Comparison of ENCODE assay signal across 8 cellular contexts in the genomic region with DNA sequence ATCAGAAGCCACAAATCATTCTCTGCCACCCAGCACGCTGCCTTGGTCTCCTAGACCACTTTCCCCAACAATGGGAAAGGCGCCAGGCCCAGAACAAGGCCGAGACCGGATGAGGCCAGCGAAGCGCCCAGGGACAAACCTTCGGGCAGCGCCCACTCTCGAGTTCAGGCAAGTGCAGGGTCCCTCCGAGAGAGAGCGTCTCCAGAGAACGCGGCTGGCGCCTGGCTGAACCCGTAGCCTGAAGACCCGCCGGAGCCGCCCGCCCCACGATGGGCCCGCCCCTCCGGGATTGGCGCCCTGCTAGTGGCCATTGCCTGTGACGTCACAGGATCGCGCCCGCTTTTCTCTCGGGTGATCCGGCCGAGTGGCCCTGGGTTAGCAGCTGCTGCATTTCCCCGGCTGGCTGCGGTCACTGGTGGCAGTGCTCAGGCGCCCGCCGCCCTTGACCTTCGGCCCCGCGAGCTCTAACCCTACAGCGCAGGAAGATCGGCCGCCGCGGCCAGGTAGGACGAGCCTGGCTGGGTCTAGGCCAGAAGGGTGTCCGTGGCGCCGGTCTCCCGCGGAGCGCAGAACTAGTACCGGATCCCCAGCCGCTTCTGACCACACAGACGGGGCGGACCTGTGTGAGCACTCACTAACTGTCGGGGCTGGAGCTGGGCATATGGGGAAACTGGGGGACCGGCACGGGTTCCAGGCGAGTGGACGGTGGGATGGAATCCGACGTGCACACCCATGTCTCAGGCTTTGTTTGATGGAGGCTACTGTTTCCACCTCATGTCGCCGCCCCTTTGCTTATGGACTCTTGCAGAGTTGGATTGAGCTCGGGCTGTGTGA. TPM values are rescaled to one million over a fixed set of nuclear protein-coding genes. Genes with fewer than 3 reads are reported as not detected.
DNase-seq lines count a peak whose midpoint lies in the region; ATAC-seq and TF ChIP-seq lines count a peak whose summit lies in the region.

A gene with protein sequence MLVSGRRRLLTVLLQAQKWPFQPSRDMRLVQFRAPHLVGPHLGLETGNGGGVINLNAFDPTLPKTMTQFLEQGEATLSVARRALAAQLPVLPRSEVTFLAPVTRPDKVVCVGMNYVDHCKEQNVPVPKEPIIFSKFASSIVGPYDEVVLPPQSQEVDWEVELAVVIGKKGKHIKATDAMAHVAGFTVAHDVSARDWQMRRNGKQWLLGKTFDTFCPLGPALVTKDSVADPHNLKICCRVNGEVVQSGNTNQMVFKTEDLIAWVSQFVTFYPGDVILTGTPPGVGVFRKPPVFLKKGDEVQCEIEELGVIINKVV (plus strand): TSS at position 339 of the 834 bp plus-strand sequence. CDS start 2,851 bp downstream, outside the sequence.

- TF ChIP-seq POLR2A in breast epithelium (IDR thresholded peaks at IDR 0.05) = peak; percentile 45

- POLR2A ChIA-PET in AG04450 (lab: Yijun Ruan, JAX) = no interaction called here

- peak; percentile 52 for DNase-seq in AG04450 (ENCODE audit: low read depth, low spot score)
- DNase-seq in NCI-H2227 (lab: John Stamatoyannopoulos, UW; ENCODE audit: unreplicated experiment) = peak; percentile 94
- DNase-seq in WERI-Rb-1 = peak; percentile 96
- peak; percentile 94 to 98 for DNase-seq in breast epithelium (ENCODE audit: low spot score in 2 of 2)

- H3K36me3 ChIP-seq in WERI-Rb-1 = peaks cover 4% of the 10 kb centered on the region; the same call in 1 of the 2 replicates
- H3K36me3 ChIP-seq in breast epithelium = no peaks in the 10 kb centered on the region

- CTCF ChIA-PET in AG04450 (lab: Charles Lee) = interaction anchor here (0.9 to 4.1 kb wide), 8 partner anchors 8 to 326 kb away, joined by 3 to 45 read pairs (median 5); no protein-coding TSS in a partner anchor

- peaks cover 0 to 4% of the 10 kb centered on the region in 2 donors for H3K4me1 ChIP-seq in breast epithelium

- TF ChIP-seq CTCF in AG04450 (IDR thresholded peaks at IDR 0.05; ENCODE audit: low read depth, low read length) (no peak), WERI-Rb-1 (IDR thresholded peaks at IDR 0.05; ENCODE audit: low read depth, low read length) (no peak), breast epithelium (IDR thresholded peaks at IDR 0.05) (no peak)

- peak within 1 kb of the TSS; percentile 97 for H3K4me3 ChIP-seq in AG04450 (ENCODE audit: low read depth, low read length)
- peak within 1 kb of the TSS; percentile 89 for H3K4me3 ChIP-seq in WERI-Rb-1 (ENCODE audit: low read depth, low read length)
- peak within 1 kb of the TSS; percentile 72 to 95 (median 78) for H3K4me3 ChIP-seq in breast epithelium
- H3K4me3 ChIP-seq in iPS-18c (ENCODE audit: insufficient read depth, low read depth, low read length) = peak within 1 kb of the TSS; percentile 99
- peak within 1 kb of the TSS; percentile 60 to 97 (median 88) for H3K4me3 ChIP-seq in skin epidermis

- peak; percentile 95 for ATAC-seq in GM18909 (IDR thresholded peaks at IDR 0.05; ENCODE audit: poor library complexity, unreplicated experiment)
- peak; percentile 93 for ATAC-seq in HG03159 (IDR thresholded peaks at IDR 0.05; ENCODE audit: unreplicated experiment)

- H3K9me3 ChIP-seq in AG04450 (ENCODE audit: control insufficient read depth, insufficient read depth, low read length) = peaks cover 3% of the 10 kb centered on the region; the same call in 1 of the 2 replicates
- H3K9me3 ChIP-seq in WERI-Rb-1 (ENCODE audit: severe bottlenecking) = no peaks in the 10 kb centered on the region
- H3K9me3 ChIP-seq in breast epithelium = no peaks in the 10 kb centered on the region
- no peaks in the 10 kb centered on the region for H3K9me3 ChIP-seq in iPS-18c (ENCODE audit: control insufficient read depth, insufficient read depth, low read length)

- H3K27ac ChIP-seq in AG04450 (ENCODE audit: low read depth, low read length) = peak within 1 kb of the TSS; percentile 65
- peak within 1 kb of the TSS; percentile 82 for H3K27ac ChIP-seq in WERI-Rb-1
- peak within 1 kb of the TSS; percentile 76 to 87 for H3K27ac ChIP-seq in breast epithelium
- peak within 1 kb of the TSS; percentile 65 to 92 (median 80) for H3K27ac ChIP-seq in skin epidermis

- intact Hi-C loops in breast epithelium (cut with DNase I; ENCODE audit: low total_unique reads) = no loop called here

- no peaks in the 10 kb centered on the region for H3K27me3 ChIP-seq in AG04450 (ENCODE audit: control insufficient read depth, insufficient read depth, low read length)
- no peaks in the 10 kb centered on the region for H3K27me3 ChIP-seq in WERI-Rb-1 (ENCODE audit: insufficient read depth, low read depth, severe bottlenecking)
- no peaks in the 10 kb centered on the region for H3K27me3 ChIP-seq in breast epithelium

RNA-seq across cellular contexts. Expression of the gene that starts here (rescaled TPM):
- polyA plus RNA-seq in AG04450 (2011; rRNA removed) = 24.9 and 30.9 TPM in 2 replicates
- 25.2 and 30.9 TPM in 2 replicates for polyA minus RNA-seq in AG04450 (2011; rRNA and poly(A)+ RNA removed)
- total RNA-seq in breast epithelium = 10 to 100 TPM; 19.3 to 50.1 (median 24.3) TPM

Comparison
In these comparisons a context has a peak if more than half of its experiments do, and no peak if none do; other contexts are left out.
1. Peak in every context shown above with its lines: DNase-seq, ATAC-seq, H3K4me3 ChIP-seq and H3K27ac ChIP-seq.